ENCODE assay signal across 1 cellular context in the genomic region with DNA sequence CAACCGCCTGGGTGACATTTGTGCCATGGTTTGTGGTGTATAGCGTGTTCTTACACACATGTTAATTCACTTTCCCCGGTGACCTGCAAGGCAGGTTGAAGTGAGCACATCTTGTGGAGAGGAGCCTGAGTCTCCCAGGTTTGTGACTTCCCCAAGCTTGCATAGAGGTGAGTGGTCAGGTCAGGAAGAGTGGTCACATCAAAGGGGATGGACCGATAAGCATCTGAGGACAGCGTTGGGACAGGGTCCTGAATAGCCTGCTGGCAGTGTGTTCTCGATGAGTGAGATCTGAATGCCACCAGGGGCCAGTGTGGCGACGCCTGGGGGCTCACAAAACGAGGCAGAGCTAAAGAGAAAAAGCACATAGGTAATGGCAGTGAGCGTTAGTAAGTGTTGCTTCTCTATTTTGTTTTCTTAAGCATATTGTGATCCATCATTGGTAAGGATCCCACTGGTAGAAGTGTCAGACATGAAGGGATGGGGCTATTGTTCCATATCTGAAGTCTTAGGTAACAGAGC.
TF ChIP-seq lines count a peak whose summit lies in the region.

No MANE protein-coding gene starts in this region.

TF ChIP-seq in GM12878, 131 proteins besides CTCF, POLR2A, EP300 and RAD21 (continued from another document):
- TF ChIP-seq, protein P1, sequence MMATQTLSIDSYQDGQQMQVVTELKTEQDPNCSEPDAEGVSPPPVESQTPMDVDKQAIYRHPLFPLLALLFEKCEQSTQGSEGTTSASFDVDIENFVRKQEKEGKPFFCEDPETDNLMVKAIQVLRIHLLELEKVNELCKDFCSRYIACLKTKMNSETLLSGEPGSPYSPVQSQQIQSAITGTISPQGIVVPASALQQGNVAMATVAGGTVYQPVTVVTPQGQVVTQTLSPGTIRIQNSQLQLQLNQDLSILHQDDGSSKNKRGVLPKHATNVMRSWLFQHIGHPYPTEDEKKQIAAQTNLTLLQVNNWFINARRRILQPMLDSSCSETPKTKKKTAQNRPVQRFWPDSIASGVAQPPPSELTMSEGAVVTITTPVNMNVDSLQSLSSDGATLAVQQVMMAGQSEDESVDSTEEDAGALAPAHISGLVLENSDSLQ (IDR thresholded peaks at IDR 0.05), result no peak
- no peak for TF ChIP-seq ATF7 (IDR thresholded peaks at IDR 0.05; ENCODE audit: low read depth)
